ENCODE assay signal across 20 cellular contexts in genomic region chr20:42902519-42902908, GRCh38.
"Had no signal": no experiment of that assay in that cellular context is flagged by ENCODE, and none has a peak within 500 bp of the region (broad histone marks: within the 10 kb centered on the region; RNA-seq: fewer than 3 reads in every experiment).

No MANE protein-coding gene starts in this region.

- H3K27me3 ChIP-seq: esophagus muscularis mucosa, foreskin keratinocyte, gastroesophageal sphincter, ovary, stomach, thyroid gland had no signal

- H3K4me1 Mint-ChIP-seq: memory B cell; natural killer cell; stimulated activated effector memory CD8-positive, alpha-beta T cell treated with anti-CD3 and anti-CD28 coated beads, Interleukin-12 subunit alpha, Interleukin-12 subunit beta, amount 100 ng/mL, for 72 hours had no signal

- H3K36me3 ChIP-seq: esophagus muscularis mucosa, gastroesophageal sphincter, ovary, stomach, thyroid gland had no signal

- H3K9me3 ChIP-seq: esophagus muscularis mucosa, gastroesophageal sphincter, ovary, stomach, thyroid gland had no signal

- H3K4me1 ChIP-seq: foreskin keratinocyte, gastroesophageal sphincter, stomach, thyroid gland had no signal

- DNase-seq: dermis blood vessel endothelial cell; effector memory CD4-positive, alpha-beta T cell; foreskin keratinocyte; natural killer cell; occipital lobe; retina; stimulated activated CD4-positive, alpha-beta T cell treated with anti-CD3 and anti-CD28 coated beads, Interleukin-2, amount 100 ng/mL, for 24 hours; stimulated activated CD4-positive, alpha-beta T cell treated with anti-CD3 and anti-CD28 coated beads, Interleukin-4, amount 100 ng/mL, for 24 hours; stimulated activated naive CD4-positive, alpha-beta T cell treated with Interleukin-2 at 50 U/mL for 16 hours; stomach had no signal

- ATAC-seq: foreskin keratinocyte; natural killer cell; stimulated activated effector memory CD8-positive, alpha-beta T cell treated with anti-CD3 and anti-CD28 coated beads, Interleukin-12 subunit alpha, Interleukin-12 subunit beta, amount 100 ng/mL, for 72 hours had no signal

- H3K27me3 Mint-ChIP-seq: memory B cell had no signal

- H3K36me3 Mint-ChIP-seq: memory B cell; natural killer cell; stimulated activated effector memory CD8-positive, alpha-beta T cell treated with anti-CD3 and anti-CD28 coated beads, Interleukin-12 subunit alpha, Interleukin-12 subunit beta, amount 100 ng/mL, for 72 hours had no signal

- H3K27ac Mint-ChIP-seq: memory B cell; natural killer cell; stimulated activated effector memory CD8-positive, alpha-beta T cell treated with anti-CD3 and anti-CD28 coated beads, Interleukin-12 subunit alpha, Interleukin-12 subunit beta, amount 100 ng/mL, for 72 hours had no signal

- H3K4me3 Mint-ChIP-seq: memory B cell; natural killer cell; stimulated activated effector memory CD8-positive, alpha-beta T cell treated with anti-CD3 and anti-CD28 coated beads, Interleukin-12 subunit alpha, Interleukin-12 subunit beta, amount 100 ng/mL, for 72 hours had no signal

- FAIRE-seq: endothelial cell of umbilical vein, keratinocyte had no signal

- H3K4me3 ChIP-seq: coronary artery, esophagus muscularis mucosa, gastroesophageal sphincter, lung, ovary, stomach, thyroid gland had no signal

- H3K27ac ChIP-seq: coronary artery, esophagus muscularis mucosa, foreskin keratinocyte, gastroesophageal sphincter, ovary, thyroid gland had no signal
